In the genomic region with DNA sequence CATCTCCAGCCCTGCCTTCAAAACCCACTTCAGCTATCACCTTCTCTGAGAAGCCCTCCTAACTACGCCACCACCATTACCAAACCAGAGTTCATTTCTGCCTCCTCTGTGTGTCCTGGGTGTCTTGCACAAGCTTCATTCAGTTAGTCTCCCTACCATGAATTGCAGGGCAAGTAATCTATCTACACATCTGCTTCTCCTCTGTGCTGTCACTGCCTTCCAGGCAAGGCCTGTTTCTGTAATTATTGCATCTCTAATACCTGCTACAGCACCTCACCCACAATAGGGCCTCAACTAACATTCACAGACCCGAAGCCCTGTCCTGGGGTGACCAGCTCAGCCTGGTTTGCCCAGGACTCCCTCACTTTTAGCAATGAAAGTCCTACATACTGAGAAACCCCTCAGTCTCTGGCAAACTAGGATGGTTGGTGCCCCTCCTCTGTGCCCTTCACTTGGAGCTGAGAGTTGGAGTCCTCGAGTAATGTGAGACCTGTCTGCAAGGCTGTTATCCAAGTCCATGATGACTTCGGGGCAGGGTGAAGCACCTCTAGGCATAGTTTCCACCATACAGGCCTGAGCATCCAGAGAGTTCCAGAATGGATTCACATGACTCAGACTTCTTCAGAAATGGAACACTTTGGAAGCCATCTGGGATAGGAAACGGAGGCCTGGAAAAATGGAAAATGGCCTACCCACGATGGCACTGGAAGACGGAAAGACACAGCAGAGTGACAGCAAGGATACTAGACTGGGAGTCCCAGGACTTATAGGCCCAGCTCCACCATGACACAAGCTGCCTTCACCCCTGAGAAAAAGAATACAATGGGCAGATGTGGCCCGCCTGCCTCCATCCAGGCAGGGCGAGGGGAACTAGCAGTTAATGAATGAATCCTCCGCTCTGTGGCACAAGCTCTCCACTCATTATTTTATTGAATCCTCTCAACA, we compare ENCODE assay signal across 14 cellular contexts.
DNase-seq lines count a peak whose midpoint lies in the region; ATAC-seq and TF ChIP-seq lines count a peak whose summit lies in the region.
"Had no signal": no experiment of that assay in that cellular context is flagged by ENCODE, and none has a peak within 500 bp of the region (broad histone marks: within the 10 kb centered on the region; RNA-seq: fewer than 3 reads in every experiment).

No MANE protein-coding gene starts in this region.

- no peak overlapping the region for H4K91ac ChIP-seq in neuronal stem cell (ENCODE audit: low read depth, low read length, poor library complexity)

- H3K9ac ChIP-seq in SK-N-SH, result no peak overlapping the region
- no peak overlapping the region for H3K9ac ChIP-seq in neuronal stem cell (ENCODE audit: low read depth, low read length, poor library complexity)

- no peaks in the 10 kb centered on the region for H3K79me1 ChIP-seq in neuronal stem cell (ENCODE audit: low read depth, low read length)

- H4K20me1 ChIP-seq in SK-N-SH (ENCODE audit: insufficient read depth), result no peaks in the 10 kb centered on the region

- intact Hi-C loops in natural killer cell (cut with micrococcal nuclease) (no loop called here), vagina (cut with DNase I) (no loop called here)

- no peaks in the 10 kb centered on the region for H3K9me2 ChIP-seq in SK-N-SH

- peak; percentile 33; the same call in 1 of the 2 replicates for TF ChIP-seq RAD21 in SK-N-SH (IDR thresholded peaks at IDR 0.05; ENCODE audit: low read length)

- WGBS in SK-N-SH (ENCODE audit: low lambda C conversion rate), result 48% methylated on average over 9 of the region's 10 CpGs
- no CpG with 5 or more reads among the region's 10 CpGs for WGBS in neuronal stem cell (ENCODE audit: extremely low coverage in 2 of 2, insufficient read length in 2 of 2, insufficient replicate concordance in 1 of 2), 2 donors

- ATAC-seq in SK-N-SH treated with all-trans-retinoic acid at 6 μM for 48 hours, result no peak
- ATAC-seq in natural killer cell, result no peak
- ATAC-seq in natural killer cell treated with Interleukin-12 subunit alpha and Interleukin-12 subunit beta and Interleukin-15 and Interleukin-18, amount 100 ng/mL, for 72 hours, result no peak
- ATAC-seq in HG03354 (IDR thresholded peaks at IDR 0.05; ENCODE audit: poor library complexity, severe bottlenecking, unreplicated experiment), result no peak
- ATAC-seq: CD8-positive, alpha-beta T cell had no signal

- TF ChIP-seq POLR2A in vagina (IDR thresholded peaks at IDR 0.05), result no peak

- no peak overlapping the region for H3K18ac ChIP-seq in neuronal stem cell (ENCODE audit: low read length)

- H3K79me2 ChIP-seq in SK-N-SH (ENCODE audit: insufficient read depth), result no peaks in the 10 kb centered on the region

- no peak overlapping the region for H2BK12ac ChIP-seq in neuronal stem cell (ENCODE audit: low read length)

- H2AFZ ChIP-seq in SK-N-SH (ENCODE audit: low read depth), result no peak overlapping the region
- no peak overlapping the region for H2AFZ ChIP-seq in neuronal stem cell (ENCODE audit: low read length)

- H3K36me3 ChIP-seq in SK-N-SH (replicated peaks in 1 of 2; ENCODE audit: control insufficient read depth in 1 of 2, insufficient read depth in 2 of 2, low read length in 1 of 2) (no peaks in the 10 kb centered on the region), vagina (no peaks in the 10 kb centered on the region), neuronal stem cell (replicated peaks in 1 of 2; ENCODE audit: control insufficient read depth in 2 of 2, insufficient read depth in 2 of 2, low read length in 2 of 2) (no peaks in the 10 kb centered on the region)

- H4K8ac ChIP-seq in neuronal stem cell (ENCODE audit: low read depth, low read length), result no peak overlapping the region

- H3K9me3 ChIP-seq in SK-N-SH (no peaks in the 10 kb centered on the region), vagina (no peaks in the 10 kb centered on the region), neuronal stem cell (replicated peaks in 1 of 2; ENCODE audit: control insufficient read depth in 2 of 2, insufficient read depth in 1 of 2, low read depth in 1 of 2, low read length in 2 of 2) (no peaks in the 10 kb centered on the region)

- H3K27me3 ChIP-seq in SK-N-SH (ENCODE audit: insufficient read depth) (peaks cover 30% of the 10 kb centered on the region; the same call in 1 of the 2 replicates), vagina (peaks cover 4% of the 10 kb centered on the region), neuronal stem cell (ENCODE audit: control insufficient read depth in 3 of 3, insufficient read depth in 3 of 3, low read depth in 1 of 3, low read length in 3 of 3) (peaks cover 0 to 49% (median 8%) of the 10 kb centered on the region in 3 experiments)

- no peak overlapping the region for H3K4me3 Mint-ChIP-seq in natural killer cell
- no peak overlapping the region for H3K4me3 Mint-ChIP-seq in natural killer cell treated with Interleukin-12 subunit alpha and Interleukin-12 subunit beta and Interleukin-15 and Interleukin-18, amount 100 ng/mL, for 72 hours
- H3K4me3 Mint-ChIP-seq: CD8-positive, alpha-beta T cell; GM23338; H9 had no signal

- TF ChIP-seq CTCF in SK-N-SH (IDR thresholded peaks at IDR 0.05), result no peak
- no peak for TF ChIP-seq CTCF in natural killer cell (IDR thresholded peaks at IDR 0.05)
- no peak for TF ChIP-seq CTCF in vagina (IDR thresholded peaks at IDR 0.05)

- H3K36me3 Mint-ChIP-seq in natural killer cell, result no peaks in the 10 kb centered on the region
- H3K36me3 Mint-ChIP-seq in natural killer cell treated with Interleukin-12 subunit alpha and Interleukin-12 subunit beta and Interleukin-15 and Interleukin-18, amount 100 ng/mL, for 72 hours, result no peaks in the 10 kb centered on the region
- H3K36me3 Mint-ChIP-seq: CD14-positive monocyte; CD8-positive, alpha-beta T cell had no signal

- H3K4me1 ChIP-seq in SK-N-SH (ENCODE audit: control insufficient read depth in 1 of 2, insufficient read depth in 2 of 2, low read depth in 1 of 2, low read length in 1 of 2) (peaks cover 0 to 93% of the 10 kb centered on the region in 2 experiments; a peak in 2 of 4 replicates), vagina (no peaks in the 10 kb centered on the region), neuronal stem cell (ENCODE audit: control insufficient read depth in 2 of 2, insufficient read depth in 1 of 2, low read depth in 1 of 2, low read length in 2 of 2) (peaks cover 0 to 11% of the 10 kb centered on the region in 2 donors)

- peak in 1 of 2 experiments; percentile 91; a peak in 2 of 4 replicates for TF ChIP-seq EP300 in SK-N-SH (IDR thresholded peaks at IDR 0.05; ENCODE audit: borderline replicate concordance in 1 of 2, low read depth in 1 of 2, low read length in 1 of 2)

- no peaks in the 10 kb centered on the region for H3K4me1 Mint-ChIP-seq in natural killer cell
- peaks cover 0 to 3% of the 10 kb centered on the region in 2 donors for H3K4me1 Mint-ChIP-seq in natural killer cell treated with Interleukin-12 subunit alpha and Interleukin-12 subunit beta and Interleukin-15 and Interleukin-18, amount 100 ng/mL, for 72 hours (ENCODE audit: low read depth in 2 of 2)
- H3K4me1 Mint-ChIP-seq: CD14-positive monocyte had no signal

- H3K27me3 Mint-ChIP-seq in natural killer cell (ENCODE audit: low read depth in 2 of 2), result peaks cover 55 to 59% of the 10 kb centered on the region in 2 donors
- H3K27me3 Mint-ChIP-seq in natural killer cell treated with Interleukin-12 subunit alpha and Interleukin-12 subunit beta and Interleukin-15 and Interleukin-18, amount 100 ng/mL, for 72 hours, result peaks cover 51 to 64% of the 10 kb centered on the region in 2 donors

- no peak overlapping the region for H3K14ac ChIP-seq in neuronal stem cell (ENCODE audit: low read length)

- H3K23ac ChIP-seq in neuronal stem cell (ENCODE audit: low read depth, low read length, poor library complexity), result no peak overlapping the region

- no peak overlapping the region for H2BK15ac ChIP-seq in neuronal stem cell (ENCODE audit: low read length)

- CTCF ChIA-PET in SK-N-SH (lab: Yijun Ruan, JAX), result interaction anchor here (0.7 to 5.4 kb wide), 12 partner anchors 8 to 190 kb away, joined by 3 to 47 read pairs (median 4); no protein-coding TSS in a partner anchor

- H3K4me3 ChIP-seq in SK-N-SH (ENCODE audit: low read depth in 2 of 2, low read length in 1 of 2) (no peak overlapping the region), vagina (no peak overlapping the region), neuronal stem cell (ENCODE audit: low read length in 2 of 2) (no peak overlapping the region)
- H3K4me3 ChIP-seq: GM23338 had no signal

- H3K27ac ChIP-seq in SK-N-SH (ENCODE audit: low read depth in 2 of 2, low read length in 1 of 2) (peak overlapping the region in 1 of 2 experiments; percentile 97; a peak in 2 of 4 replicates), vagina (no peak overlapping the region), neuronal stem cell (replicated peaks; ENCODE audit: low read length) (no peak overlapping the region)
- H3K27ac ChIP-seq: 22Rv1 had no signal

- H3F3A ChIP-seq in SK-N-SH (replicated peaks; ENCODE audit: insufficient read depth), result no peaks in the 10 kb centered on the region

- no peak overlapping the region for H3K27ac Mint-ChIP-seq in natural killer cell
- no peak overlapping the region for H3K27ac Mint-ChIP-seq in natural killer cell treated with Interleukin-12 subunit alpha and Interleukin-12 subunit beta and Interleukin-15 and Interleukin-18, amount 100 ng/mL, for 72 hours
- H3K27ac Mint-ChIP-seq: CD8-positive, alpha-beta T cell; GM23338; H9 had no signal

- H2AK5ac ChIP-seq in neuronal stem cell (ENCODE audit: low read depth, low read length), result no peak overlapping the region

- H2BK5ac ChIP-seq in neuronal stem cell (ENCODE audit: low read length), result no peak overlapping the region

- no peak overlapping the region for H3K4ac ChIP-seq in neuronal stem cell (ENCODE audit: low read length)

- POLR2A ChIA-PET in SK-N-SH (lab: Yijun Ruan, JAX), result interaction anchor here (0.6 to 9.4 kb wide), 15 partner anchors 30 to 439 kb away, joined by 3 to 237 read pairs (median 5); no protein-coding TSS in a partner anchor

- DNase-seq in SK-N-SH (no peak), natural killer cell (peak; percentile 4), mesenteric fat pad (ENCODE audit: low spot score) (peak; percentile 59), vagina (ENCODE audit: extremely low spot score in 2 of 2) (peak; percentile 60 to 70), neuronal stem cell (ENCODE audit: low spot score) (no peak)
- DNase-seq in natural killer cell treated with Interleukin-12 subunit alpha and Interleukin-12 subunit beta and Interleukin-15 and Interleukin-18, amount 100 ng/mL, for 72 hours (ENCODE audit: low spot score), result no peak
- DNase-seq: CD8-positive, alpha-beta T cell; COR-L47; H9 had no signal

- H3K9me3 Mint-ChIP-seq in natural killer cell, result no peaks in the 10 kb centered on the region
- no peaks in the 10 kb centered on the region for H3K9me3 Mint-ChIP-seq in natural killer cell treated with Interleukin-12 subunit alpha and Interleukin-12 subunit beta and Interleukin-15 and Interleukin-18, amount 100 ng/mL, for 72 hours
- H3K9me3 Mint-ChIP-seq: CD8-positive, alpha-beta T cell; GM23338; H9 had no signal

- no peak overlapping the region for H3K4me2 ChIP-seq in SK-N-SH
- no peak overlapping the region for H3K4me2 ChIP-seq in neuronal stem cell (ENCODE audit: insufficient read depth, low read length, poor library complexity, severe bottlenecking)

- H2BK120ac ChIP-seq in neuronal stem cell (ENCODE audit: low read depth, low read length), result no peak overlapping the region

TF ChIP-seq in SK-N-SH treated with all-trans-retinoic acid at 6 μM for 48 hours, 23 proteins besides CTCF, POLR2A, EP300 and RAD21 (continues in another document):
- no peak for TF ChIP-seq TOX (CRISPR knock-in tag; IDR thresholded peaks at IDR 0.05; ENCODE audit: borderline replicate concordance)
- TF ChIP-seq ZNF70 (CRISPR knock-in tag; IDR thresholded peaks at IDR 0.05), result no peak

Comparison
In these comparisons a context has a peak if more than half of its experiments do, and no peak if none do; other contexts are left out.
1. DNase-seq: peak in natural killer cell (single experiment), mesenteric fat pad (single experiment) and vagina (2 of 2); none in SK-N-SH (single experiment), natural killer cell treated with Interleukin-12 subunit alpha and Interleukin-12 subunit beta and Interleukin-15 and Interleukin-18, amount 100 ng/mL, for 72 hours (single experiment) and neuronal stem cell (single experiment).